ENCODE assay signal across 21 cellular contexts in the genomic region with DNA sequence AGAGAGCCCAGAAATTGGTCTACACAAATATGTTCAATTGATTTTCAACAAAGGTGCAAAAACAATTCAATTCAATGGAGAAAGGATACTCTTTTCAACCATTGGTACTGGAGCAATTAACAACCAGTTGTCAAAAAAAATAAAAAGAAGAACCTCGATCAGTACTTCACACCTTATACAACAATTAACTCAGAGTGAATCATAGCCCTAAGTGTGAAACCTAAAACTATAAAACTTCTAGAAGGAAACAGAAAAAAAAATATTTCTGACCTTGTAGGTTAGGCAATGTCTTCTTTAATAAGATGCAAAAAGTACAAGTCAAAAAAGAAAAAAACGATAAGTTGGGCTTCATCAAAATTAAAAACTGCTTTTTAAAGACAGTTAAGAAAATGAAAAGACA. TPM values are rescaled to one million over a fixed set of nuclear protein-coding genes. Genes with fewer than 3 reads are reported as not detected.
DNase-seq lines count a peak whose midpoint lies in the region; ATAC-seq, FAIRE-seq and TF ChIP-seq lines count a peak whose summit lies in the region.
"Had no signal": no experiment of that assay in that cellular context is flagged by ENCODE, and none has a peak within 500 bp of the region (broad histone marks: within the 10 kb centered on the region; RNA-seq: fewer than 3 reads in every experiment).

No MANE protein-coding gene starts in this region.

- no peaks in the 10 kb centered on the region for H3K36me3 ChIP-seq in mammary epithelial cell (ENCODE audit: insufficient read depth, low read length)
- H3K36me3 ChIP-seq: HAP-1 had no signal

- peaks cover 0 to 2% of the 10 kb centered on the region in 2 donors for H3K36me3 Mint-ChIP-seq in activated T-cell treated with anti-CD3 and anti-CD28 coated beads, Interleukin-2, amount 50 U/mL, for 72 hours (ENCODE audit: insufficient read depth in 2 of 2)
- peaks cover 97% of the 10 kb centered on the region for H3K36me3 Mint-ChIP-seq in activated T-helper 17 cell treated with anti-CD3 and anti-CD28 coated beads, Interleukin-2, amount 50 U/mL, for 72 hours (ENCODE audit: low read depth)
- peaks cover 30% of the 10 kb centered on the region for H3K36me3 Mint-ChIP-seq in stimulated activated memory B cell treated with anti-CD40 and anti-IgM and Interleukin-4, amounts not matched to agents 10 μg/mL and 1 μg/mL and 100 μg/mL, for 72 hours

- 98% methylated on average over 2 of the region's 2 CpGs for WGBS in mammary epithelial cell (ENCODE audit: low coverage, missing lambda C conversion rate)

- H3K9ac ChIP-seq in mammary epithelial cell (ENCODE audit: insufficient read depth, low read length), result no peak overlapping the region

- no peaks in the 10 kb centered on the region for H4K20me1 ChIP-seq in mammary epithelial cell (ENCODE audit: insufficient read depth, low read length)

- dilution Hi-C loops in mammary epithelial cell (cut with HindIII; ENCODE audit: low sequenced_read_pairs), result no loop called here

- no peak overlapping the region for H3K27ac ChIP-seq in mammary epithelial cell (ENCODE audit: insufficient read depth, low read depth, low read length)
- H3K27ac ChIP-seq: C4-2B, HL-60 had no signal

- H3K27me3 Mint-ChIP-seq in activated T-cell treated with anti-CD3 and anti-CD28 coated beads, Interleukin-2, amount 50 U/mL, for 72 hours (ENCODE audit: low read depth), result no peaks in the 10 kb centered on the region
- no peaks in the 10 kb centered on the region for H3K27me3 Mint-ChIP-seq in activated T-helper 17 cell treated with anti-CD3 and anti-CD28 coated beads, Interleukin-2, amount 50 U/mL, for 72 hours
- H3K27me3 Mint-ChIP-seq in stimulated activated memory B cell treated with anti-CD40 and anti-IgM and Interleukin-4, amounts not matched to agents 10 μg/mL and 1 μg/mL and 100 μg/mL, for 72 hours, result no peaks in the 10 kb centered on the region
- H3K27me3 Mint-ChIP-seq: B cell; CD4-positive, alpha-beta memory T cell had no signal

- H3K4me2 ChIP-seq in mammary epithelial cell (ENCODE audit: insufficient read depth, low read depth, low read length), result no peak overlapping the region

- H3K79me2 ChIP-seq in mammary epithelial cell (ENCODE audit: insufficient read depth, low read length), result no peaks in the 10 kb centered on the region

- no peaks in the 10 kb centered on the region for H3K4me1 ChIP-seq in mammary epithelial cell (ENCODE audit: insufficient read depth, low read length)
- H3K4me1 ChIP-seq: HAP-1 had no signal

- peak; percentile 58 for FAIRE-seq in islet of Langerhans (lab: Jason Lieb, UNC)
- FAIRE-seq: D721Med, GM12892, GM19239, H1 had no signal

- peaks cover 1% of the 10 kb centered on the region for H3K27me3 ChIP-seq in mammary epithelial cell (ENCODE audit: insufficient read depth, low read length)

- no peaks in the 10 kb centered on the region for H3K9me3 Mint-ChIP-seq in activated T-cell treated with anti-CD3 and anti-CD28 coated beads, Interleukin-2, amount 50 U/mL, for 72 hours
- no peaks in the 10 kb centered on the region for H3K9me3 Mint-ChIP-seq in activated T-helper 17 cell treated with anti-CD3 and anti-CD28 coated beads, Interleukin-2, amount 50 U/mL, for 72 hours
- no peaks in the 10 kb centered on the region for H3K9me3 Mint-ChIP-seq in stimulated activated memory B cell treated with anti-CD40 and anti-IgM and Interleukin-4, amounts not matched to agents 10 μg/mL and 1 μg/mL and 100 μg/mL, for 72 hours
- H3K9me3 Mint-ChIP-seq: CD4-positive, alpha-beta memory T cell had no signal

- intact Hi-C loops in mammary epithelial cell (cut with micrococcal nuclease), result no loop called here

- H2AFZ ChIP-seq in mammary epithelial cell (ENCODE audit: low read depth, low read length), result no peak overlapping the region

- TF ChIP-seq CTCF in mammary epithelial cell (conservative IDR thresholded peaks at IDR 0.05 in 1 of 2, IDR thresholded peaks at IDR 0.05 in 1 of 2; ENCODE audit: extremely low read depth in 1 of 2, insufficient read depth in 1 of 2, low read depth in 1 of 2, low read length in 2 of 2), result no peak

- peaks cover 47% of the 10 kb centered on the region for H3K4me1 Mint-ChIP-seq in activated T-cell treated with anti-CD3 and anti-CD28 coated beads, Interleukin-2, amount 50 U/mL, for 72 hours (ENCODE audit: low read depth)
- H3K4me1 Mint-ChIP-seq in activated T-helper 17 cell treated with anti-CD3 and anti-CD28 coated beads, Interleukin-2, amount 50 U/mL, for 72 hours, result peaks cover 47% of the 10 kb centered on the region
- H3K4me1 Mint-ChIP-seq in stimulated activated memory B cell treated with anti-CD40 and anti-IgM and Interleukin-4, amounts not matched to agents 10 μg/mL and 1 μg/mL and 100 μg/mL, for 72 hours, result peaks cover 20% of the 10 kb centered on the region

- no peak for ATAC-seq in activated T-cell treated with anti-CD3 and anti-CD28 coated beads, Interleukin-2, amount 50 U/mL, for 72 hours (replicated peaks in 1 of 2)
- no peak for ATAC-seq in activated T-helper 17 cell treated with anti-CD3 and anti-CD28 coated beads, Interleukin-2, amount 50 U/mL, for 72 hours (replicated peaks)
- ATAC-seq in HG02642 (IDR thresholded peaks at IDR 0.05; ENCODE audit: poor library complexity, unreplicated experiment), result no peak
- ATAC-seq in stimulated activated memory B cell treated with anti-CD40 and anti-IgM and Interleukin-4, amounts not matched to agents 10 μg/mL and 1 μg/mL and 100 μg/mL, for 72 hours, result no peak

- H3K9me3 ChIP-seq in mammary epithelial cell (replicated peaks; ENCODE audit: insufficient read depth, low read length), result no peaks in the 10 kb centered on the region
- H3K9me3 ChIP-seq: HAP-1 had no signal

- peak overlapping the region; percentile 79 for H3K27ac Mint-ChIP-seq in activated T-cell treated with anti-CD3 and anti-CD28 coated beads, Interleukin-2, amount 50 U/mL, for 72 hours
- H3K27ac Mint-ChIP-seq in activated T-helper 17 cell treated with anti-CD3 and anti-CD28 coated beads, Interleukin-2, amount 50 U/mL, for 72 hours, result peak overlapping the region; percentile 86
- H3K27ac Mint-ChIP-seq in stimulated activated memory B cell treated with anti-CD40 and anti-IgM and Interleukin-4, amounts not matched to agents 10 μg/mL and 1 μg/mL and 100 μg/mL, for 72 hours, result no peak overlapping the region
- H3K27ac Mint-ChIP-seq: B cell had no signal

- H3K4me3 Mint-ChIP-seq in activated T-cell treated with anti-CD3 and anti-CD28 coated beads, Interleukin-2, amount 50 U/mL, for 72 hours, result peak overlapping the region in 1 of 2 donors; percentile 60
- H3K4me3 Mint-ChIP-seq in activated T-helper 17 cell treated with anti-CD3 and anti-CD28 coated beads, Interleukin-2, amount 50 U/mL, for 72 hours, result no peak overlapping the region
- no peak overlapping the region for H3K4me3 Mint-ChIP-seq in stimulated activated memory B cell treated with anti-CD40 and anti-IgM and Interleukin-4, amounts not matched to agents 10 μg/mL and 1 μg/mL and 100 μg/mL, for 72 hours
- H3K4me3 Mint-ChIP-seq: B cell; CD4-positive, alpha-beta memory T cell had no signal

- no TSS peak for BruUV-seq in mammary epithelial cell (replicated peaks; lab: Mats Ljungman, UMichigan)

- no peak overlapping the region for H3K4me3 ChIP-seq in mammary epithelial cell (replicated peaks in 1 of 3; ENCODE audit: insufficient read depth in 1 of 3, low read depth in 2 of 3, low read length in 3 of 3)
- H3K4me3 ChIP-seq: HAP-1 had no signal

- in situ Hi-C loops in mammary epithelial cell (cut with MboI; ENCODE audit: low sequenced_read_pairs in 2 of 2), result no loop called here

- CTCF ChIA-PET in mammary epithelial cell (lab: Charles Lee; ENCODE audit: low non-redundant PET), result no interaction called here

- DNase-seq in activated T-cell treated with anti-CD3 and anti-CD28 coated beads, Interleukin-2, amount 50 U/mL, for 72 hours, result no peak
- no peak for DNase-seq in activated T-cell treated with anti-CD3 and anti-CD28 coated beads, Interleukin-2, amount 50 U/mL, for 48 hours
- DNase-seq in mammary epithelial cell, result no peak
- DNase-seq: CD4-positive, alpha-beta memory T cell; COR-L47; DMS153; DMS79 treated with DMSO at 0.1 percent for 48 hours; EL; GDM1 had no signal

RNA-seq across cellular contexts. Expression of gene CHMP6, which starts 56.1 kb away (rescaled TPM):
- total RNA-seq in activated T-cell treated with anti-CD3 and anti-CD28 coated beads, Interleukin-2, amount 50 U/mL, for 72 hours, result 10 to 100 TPM; 11.2 to 12.2 TPM
- 10 to 100 TPM; 17.2 to 19.8 TPM for total RNA-seq in activated T-helper 17 cell treated with anti-CD3 and anti-CD28 coated beads, Interleukin-2, amount 50 U/mL, for 72 hours
- 10 to 100 TPM; 12.0 to 28.1 TPM for total RNA-seq in mammary epithelial cell
- polyA plus RNA-seq in mammary epithelial cell, result 22.9 TPM
- polyA minus RNA-seq in mammary epithelial cell, result 33.4 TPM
